In the genomic region with DNA sequence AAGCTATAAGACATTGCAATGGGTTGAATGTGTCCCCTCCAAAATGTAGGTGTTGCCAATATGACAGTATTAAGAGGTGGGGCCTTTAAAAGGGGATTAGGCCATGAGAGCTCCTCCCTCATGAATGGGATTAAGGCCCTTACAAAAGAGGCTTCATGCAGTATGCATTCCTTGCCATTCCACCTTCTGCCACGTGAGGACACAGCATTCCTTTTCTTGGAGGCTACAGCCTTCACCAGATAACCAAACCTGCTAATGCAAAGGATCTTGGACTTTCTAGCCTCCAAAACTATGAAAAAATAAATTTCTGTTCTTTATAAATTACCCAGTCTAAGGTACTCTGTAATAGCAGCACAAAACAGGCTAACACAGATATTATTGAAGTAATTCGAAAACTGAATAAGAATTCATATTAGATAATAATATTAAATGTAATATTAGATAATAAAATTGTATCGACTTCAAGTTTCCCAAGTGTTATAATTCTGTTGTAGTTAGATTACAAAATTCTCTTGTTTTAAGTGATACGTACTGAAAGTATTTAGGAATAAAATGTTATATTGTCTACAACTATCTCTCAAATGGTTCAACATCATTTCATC, we compare ENCODE assay signal across 8 cellular contexts. TPM values are rescaled to one million over a fixed set of nuclear protein-coding genes. Genes with fewer than 3 reads are reported as not detected.
A peak's percentile ranks its signal among the peaks of the same experiment; 100 is the strongest.
DNase-seq lines count a peak whose midpoint lies in the region; ATAC-seq, FAIRE-seq and TF ChIP-seq lines count a peak whose summit lies in the region.

No MANE protein-coding gene starts in this region.

- 78% methylated on average over 4 of the region's 4 CpGs for WGBS in right lobe of liver (ENCODE audit: insufficient coverage, low coverage, low lambda C conversion rate, missing lambda C conversion rate)

- H3K27ac ChIP-seq in astrocyte (ENCODE audit: low read depth, low read length): no peak overlapping the region
- no peak overlapping the region for H3K27ac ChIP-seq in right lobe of liver

- H4K20me1 ChIP-seq in astrocyte (ENCODE audit: insufficient read depth, low read length): no peaks in the 10 kb centered on the region

- H3K36me3 Mint-ChIP-seq in astrocyte (ENCODE audit: low read depth, unreplicated experiment): no peaks in the 10 kb centered on the region
- no peaks in the 10 kb centered on the region for H3K36me3 Mint-ChIP-seq in activated naive CD4-positive, alpha-beta T cell treated with anti-CD3 and anti-CD28 coated beads, Interleukin-2, amount 10 ng/mL, durations not matched to agents 7 days and 5 days

- H3K9ac ChIP-seq in astrocyte (ENCODE audit: low read length): no peak overlapping the region

- H3K4me1 ChIP-seq in astrocyte (ENCODE audit: insufficient read depth, low read length) (no peaks in the 10 kb centered on the region), right lobe of liver (peaks cover 0 to 15% (median 3%) of the 10 kb centered on the region in 4 donors)

- H3K36me3 ChIP-seq in astrocyte (ENCODE audit: insufficient read depth, low read length) (no peaks in the 10 kb centered on the region), right lobe of liver (no peaks in the 10 kb centered on the region)

- H3K27ac Mint-ChIP-seq in astrocyte (ENCODE audit: unreplicated experiment): no peak overlapping the region
- no peak overlapping the region for H3K27ac Mint-ChIP-seq in activated naive CD4-positive, alpha-beta T cell treated with anti-CD3 and anti-CD28 coated beads, Interleukin-2, amount 10 ng/mL, durations not matched to agents 7 days and 5 days

- H3K4me3 ChIP-seq in astrocyte (ENCODE audit: insufficient read depth, low read depth, low read length): no peak overlapping the region
- H3K4me3 ChIP-seq in right lobe of liver: no peak overlapping the region

- H3K4me1 Mint-ChIP-seq in astrocyte (ENCODE audit: low read depth, unreplicated experiment): no peaks in the 10 kb centered on the region
- peaks cover 2% of the 10 kb centered on the region for H3K4me1 Mint-ChIP-seq in activated naive CD4-positive, alpha-beta T cell treated with anti-CD3 and anti-CD28 coated beads, Interleukin-2, amount 10 ng/mL, durations not matched to agents 7 days and 5 days

- H2AFZ ChIP-seq in astrocyte (ENCODE audit: low read depth, low read length): no peak overlapping the region

- H3K27me3 ChIP-seq in astrocyte (ENCODE audit: insufficient read depth, low read length) (no peaks in the 10 kb centered on the region), right lobe of liver (no peaks in the 10 kb centered on the region)

- H3K27me3 Mint-ChIP-seq in astrocyte (ENCODE audit: low read depth, unreplicated experiment): no peaks in the 10 kb centered on the region
- no peaks in the 10 kb centered on the region for H3K27me3 Mint-ChIP-seq in activated naive CD4-positive, alpha-beta T cell treated with anti-CD3 and anti-CD28 coated beads, Interleukin-2, amount 10 ng/mL, durations not matched to agents 7 days and 5 days

- H3K9me3 ChIP-seq in astrocyte (ENCODE audit: insufficient read depth, low read depth, low read length) (no peaks in the 10 kb centered on the region), right lobe of liver (no peaks in the 10 kb centered on the region)

- ATAC-seq in right lobe of liver (peak; percentile 50 to 72 (median 60)), GM18502 (IDR thresholded peaks at IDR 0.05; ENCODE audit: poor library complexity, unreplicated experiment) (no peak), HG02840 (IDR thresholded peaks at IDR 0.05; ENCODE audit: low FRiP score, unreplicated experiment) (no peak)

- intact Hi-C loops in right lobe of liver (cut with DNase I): no loop called here

- CTCF ChIA-PET in activated naive CD4-positive, alpha-beta T cell treated with anti-CD3 and anti-CD28 coated beads, Interleukin-2, amount 10 ng/mL, durations not matched to agents 7 days and 5 days (lab: Charles Lee): interaction anchor here (1.0 to 1.9 kb wide), 2 partner anchors 167 to 170 kb away, joined by 4 to 12 read pairs; no protein-coding TSS in a partner anchor

- no peak overlapping the region for H3K4me3 Mint-ChIP-seq in astrocyte (ENCODE audit: unreplicated experiment)
- no peak overlapping the region for H3K4me3 Mint-ChIP-seq in activated naive CD4-positive, alpha-beta T cell treated with anti-CD3 and anti-CD28 coated beads, Interleukin-2, amount 10 ng/mL, durations not matched to agents 7 days and 5 days

- TF ChIP-seq CTCF in astrocyte (IDR thresholded peaks at IDR 0.05; ENCODE audit: insufficient read depth, low read depth, low read length) (peak; percentile 60), right lobe of liver (IDR thresholded peaks at IDR 0.05) (peak; percentile 46 to 65 (median 52))

- no peak for FAIRE-seq in astrocyte (lab: Jason Lieb, UNC)
- no peak for FAIRE-seq in GM19239 (lab: Jason Lieb, UNC)

- no peak for TF ChIP-seq POLR2A in right lobe of liver (IDR thresholded peaks at IDR 0.05)

- H3K79me2 ChIP-seq in astrocyte (ENCODE audit: insufficient read depth, low read length): no peaks in the 10 kb centered on the region

- H3K4me2 ChIP-seq in astrocyte (ENCODE audit: low read length): no peak overlapping the region

- H3K9me3 Mint-ChIP-seq in astrocyte (ENCODE audit: unreplicated experiment): no peaks in the 10 kb centered on the region
- H3K9me3 Mint-ChIP-seq in activated naive CD4-positive, alpha-beta T cell treated with anti-CD3 and anti-CD28 coated beads, Interleukin-2, amount 10 ng/mL, durations not matched to agents 7 days and 5 days: no peaks in the 10 kb centered on the region

- DNase-seq in DMS114 treated with DMSO at 0.1 percent for 48 hours (lab: John Stamatoyannopoulos, UW; ENCODE audit: unreplicated experiment) (peak; percentile 44), NAMALWA (ENCODE audit: low spot score) (peak; percentile 5), astrocyte (ENCODE audit: low read depth) (peak; percentile 58), right lobe of liver (peak in 1 of 3 donors; percentile 51), GM19239 (ENCODE audit: insufficient read length, low spot score) (no peak)
- no peak for DNase-seq in activated naive CD4-positive, alpha-beta T cell treated with anti-CD3 and anti-CD28 coated beads, Interleukin-2, amount 10 ng/mL, durations not matched to agents 7 days and 5 days

RNA-seq across cellular contexts. Expression of gene ATP8B4, which starts 29.4 kb away (rescaled TPM):
- total RNA-seq in astrocyte (0.23 and 0.31 TPM in 2 replicates), right lobe of liver (10 to 100 TPM in 1 of 6 experiments, 1 to 10 TPM in 5; 4.5 to 10.1 (median 6.7) TPM)

RNA-seq across cellular contexts. Expression of gene SLC27A2, which starts 33.5 kb away (rescaled TPM):
- total RNA-seq in astrocyte (0.82 TPM in 1 of 2 replicates, not detected in the other), right lobe of liver (100 to 1,000 TPM in 5 of 6 experiments, 10 to 100 TPM in 1; 76.8 to 366 (median 172) TPM)

Comparison
In these comparisons a context has a peak if more than half of its experiments do, and no peak if none do; other contexts are left out.
1. DNase-seq: peak in DMS114 treated with DMSO at 0.1 percent for 48 hours (single experiment), NAMALWA (single experiment) and astrocyte (single experiment); none in GM19239 (single experiment) and activated naive CD4-positive, alpha-beta T cell treated with anti-CD3 and anti-CD28 coated beads, Interleukin-2, amount 10 ng/mL, durations not matched to agents 7 days and 5 days (single experiment).
2. ATAC-seq: peak in right lobe of liver (4 of 4); none in GM18502 (single experiment) and HG02840 (single experiment).
3. RNA of gene SLC27A2, which starts 33.5 kb away (total RNA-seq): 76.8 to 366 TPM in right lobe of liver; 0.82 TPM in astrocyte; every median in the first group is over 10 times any median in the second.